Comparison of ENCODE assay signal across 35 cellular contexts in genomic region chr6:87093651-87094050, GRCh38. TPM values are rescaled to one million over a fixed set of nuclear protein-coding genes. Genes with fewer than 3 reads are reported as not detected.
A peak's percentile ranks its signal among the peaks of the same experiment; 100 is the strongest.
DNase-seq lines count a peak whose midpoint lies in the region; TF ChIP-seq lines count a peak whose summit lies in the region.
"Had no signal": no experiment of that assay in that cellular context is flagged by ENCODE, and none has a peak within 500 bp of the region (broad histone marks: within the 10 kb centered on the region; RNA-seq: fewer than 3 reads in every experiment).

No MANE protein-coding gene starts in this region.

- no peak for TF ChIP-seq CTCF in A673 (conservative IDR thresholded peaks at IDR 0.05; ENCODE audit: low read depth, low read length)
- no peak for TF ChIP-seq CTCF in HFFc6 (IDR thresholded peaks at IDR 0.05)
- TF ChIP-seq CTCF in astrocyte of the spinal cord (IDR thresholded peaks at IDR 0.05; ENCODE audit: low read depth, low read length): no peak
- TF ChIP-seq CTCF in GM10266 (IDR thresholded peaks at IDR 0.05; ENCODE audit: control insufficient read depth, insufficient read depth, low read depth, missing control alignments): no peak

- no peaks in the 10 kb centered on the region for H3K9me3 ChIP-seq in A673 (ENCODE audit: low read depth, low read length, poor library complexity, severe bottlenecking)
- H3K9me3 ChIP-seq: A549, BE2C, gastroesophageal sphincter, Peyer's patch, thyroid gland had no signal

- H3K4me3 Mint-ChIP-seq in HFFc6: peak overlapping the region; percentile 44
- H3K4me3 Mint-ChIP-seq in activated CD4-positive, alpha-beta memory T cell treated with anti-CD3 and anti-CD28 coated beads for 36 hours: no peak overlapping the region
- H3K4me3 Mint-ChIP-seq: activated CD4-positive, alpha-beta memory T cell treated with anti-CD3 and anti-CD28 coated beads, Interleukin-2, amount 10 ng/mL, durations not matched to agents 7 days and 5 days; activated naive CD4-positive, alpha-beta T cell treated with anti-CD3 and anti-CD28 coated beads, Interleukin-2, amount 10 ng/mL, durations not matched to agents 7 days and 5 days; CD8-positive, alpha-beta memory T cell; nephron; stimulated activated naive CD8-positive, alpha-beta T cell treated with anti-CD3 and anti-CD28 coated beads, Interleukin-15, amount 100 ng/mL, for 72 hours; T-helper 2 cell treated with Interferon-gamma antibody and Interleukin-4, amounts not matched to agents 5 μg/mL and 100 μg/mL, for 36 hours had no signal

- H3K27me3 ChIP-seq in A673 (replicated peaks; ENCODE audit: insufficient read depth, low read depth, low read length, poor library complexity): peaks cover 7% of the 10 kb centered on the region
- H3K27me3 ChIP-seq: cardiac muscle cell, Peyer's patch, thyroid gland had no signal

- H3K9me3 Mint-ChIP-seq in HFFc6: no peaks in the 10 kb centered on the region
- H3K9me3 Mint-ChIP-seq in activated CD4-positive, alpha-beta memory T cell treated with anti-CD3 and anti-CD28 coated beads for 36 hours: no peaks in the 10 kb centered on the region
- H3K9me3 Mint-ChIP-seq: activated CD4-positive, alpha-beta memory T cell treated with anti-CD3 and anti-CD28 coated beads, Interleukin-2, amount 10 ng/mL, durations not matched to agents 7 days and 5 days; activated naive CD4-positive, alpha-beta T cell treated with anti-CD3 and anti-CD28 coated beads, Interleukin-2, amount 10 ng/mL, durations not matched to agents 7 days and 5 days; CD8-positive, alpha-beta memory T cell; nephron; stimulated activated naive CD8-positive, alpha-beta T cell treated with anti-CD3 and anti-CD28 coated beads, Interleukin-15, amount 100 ng/mL, for 72 hours; T-helper 2 cell treated with Interferon-gamma antibody and Interleukin-4, amounts not matched to agents 5 μg/mL and 100 μg/mL, for 36 hours had no signal

- DNase-seq in A673 (ENCODE audit: low spot score): peak; percentile 18
- peak; percentile 23 for DNase-seq in HFFc6
- peak; percentile 44 for DNase-seq in astrocyte of the spinal cord (ENCODE audit: low read depth, low spot score)
- peak; percentile 20 for DNase-seq in glomerular endothelial cell (ENCODE audit: extremely low read depth, low read depth, low spot score)
- no peak for DNase-seq in GM10266 (ENCODE audit: extremely low spot score)
- no peak for DNase-seq in stimulated activated CD4-positive, alpha-beta T cell treated with anti-CD3 and anti-CD28 coated beads, Interleukin-4, amount 100 ng/mL, for 1 hour
- DNase-seq in glomerular visceral epithelial cell (ENCODE audit: extremely low spot score): no peak
- no peak for DNase-seq in activated CD4-positive, alpha-beta memory T cell treated with anti-CD3 and anti-CD28 coated beads for 36 hours
- DNase-seq: activated CD4-positive, alpha-beta memory T cell treated with anti-CD3 and anti-CD28 coated beads, Interleukin-2, amount 10 ng/mL, durations not matched to agents 7 days and 5 days; activated CD4-positive, alpha-beta T cell treated with anti-CD3 and anti-CD28 coated beads for 1 hour; activated naive CD4-positive, alpha-beta T cell treated with anti-CD3 and anti-CD28 coated beads, Interleukin-2, amount 10 ng/mL, durations not matched to agents 7 days and 5 days; amniotic stem cell; BE2C; CD8-positive, alpha-beta memory T cell; cortex of kidney; hypothalamus; mammary epithelial cell; NCI-H2107; Peyer's patch; SHP77 treated with DMSO at 0.1 percent for 48 hours; stimulated activated CD4-positive, alpha-beta T cell treated with anti-CD3 and anti-CD28 coated beads, Interleukin-1b, Interleukin-23, amount 100 ng/mL, for 48 hours; stimulated activated CD8-positive, alpha-beta memory T cell treated with anti-CD3 and anti-CD28 coated beads, Interleukin-4, amount 100 ng/mL, for 48 hours; stimulated activated naive CD8-positive, alpha-beta T cell treated with anti-CD3 and anti-CD28 coated beads, Interleukin-15, amount 100 ng/mL, for 72 hours; thyroid gland had no signal

- no peaks in the 10 kb centered on the region for H3K36me3 Mint-ChIP-seq in HFFc6 (ENCODE audit: low read depth)
- H3K36me3 Mint-ChIP-seq in activated CD4-positive, alpha-beta memory T cell treated with anti-CD3 and anti-CD28 coated beads for 36 hours: no peaks in the 10 kb centered on the region
- H3K36me3 Mint-ChIP-seq: activated naive CD4-positive, alpha-beta T cell treated with anti-CD3 and anti-CD28 coated beads, Interleukin-2, amount 10 ng/mL, durations not matched to agents 7 days and 5 days; CD8-positive, alpha-beta memory T cell had no signal

- peak overlapping the region; percentile 72 for H3K27ac Mint-ChIP-seq in HFFc6
- no peak overlapping the region for H3K27ac Mint-ChIP-seq in activated CD4-positive, alpha-beta memory T cell treated with anti-CD3 and anti-CD28 coated beads for 36 hours
- H3K27ac Mint-ChIP-seq: activated CD4-positive, alpha-beta memory T cell treated with anti-CD3 and anti-CD28 coated beads, Interleukin-2, amount 10 ng/mL, durations not matched to agents 7 days and 5 days; activated naive CD4-positive, alpha-beta T cell treated with anti-CD3 and anti-CD28 coated beads, Interleukin-2, amount 10 ng/mL, durations not matched to agents 7 days and 5 days; CD8-positive, alpha-beta memory T cell; nephron; stimulated activated naive CD8-positive, alpha-beta T cell treated with anti-CD3 and anti-CD28 coated beads, Interleukin-15, amount 100 ng/mL, for 72 hours; T-helper 2 cell treated with Interferon-gamma antibody and Interleukin-4, amounts not matched to agents 5 μg/mL and 100 μg/mL, for 36 hours had no signal

- H3K27ac ChIP-seq in A673 (ENCODE audit: low read depth, low read length, poor library complexity, severe bottlenecking): no peak overlapping the region
- H3K27ac ChIP-seq: A549, cardiac muscle cell, gastroesophageal sphincter, Peyer's patch, skin epidermis, thyroid gland had no signal

- in situ Hi-C loops in astrocyte of the spinal cord (cut with HindIII; ENCODE audit: low sequenced_read_pairs): no loop called here

- no peak overlapping the region for H3K4me3 ChIP-seq in A673 (ENCODE audit: low read depth, low read length, poor library complexity, severe bottlenecking)
- H3K4me3 ChIP-seq in astrocyte of the spinal cord (ENCODE audit: low read depth, low read length): no peak overlapping the region
- H3K4me3 ChIP-seq: A549, cardiac muscle cell, gastroesophageal sphincter, Peyer's patch, skin epidermis, thyroid gland had no signal

- no peaks in the 10 kb centered on the region for H3K36me3 ChIP-seq in A673 (ENCODE audit: insufficient read depth, low read length, poor library complexity, severe bottlenecking)
- H3K36me3 ChIP-seq: BE2C, cardiac muscle cell, gastroesophageal sphincter, Peyer's patch, thyroid gland had no signal

- peaks cover 35% of the 10 kb centered on the region for H3K4me1 Mint-ChIP-seq in HFFc6 (ENCODE audit: low read depth)
- no peaks in the 10 kb centered on the region for H3K4me1 Mint-ChIP-seq in activated CD4-positive, alpha-beta memory T cell treated with anti-CD3 and anti-CD28 coated beads for 36 hours (ENCODE audit: low read depth)
- H3K4me1 Mint-ChIP-seq: activated CD4-positive, alpha-beta memory T cell treated with anti-CD3 and anti-CD28 coated beads, Interleukin-2, amount 10 ng/mL, durations not matched to agents 7 days and 5 days; activated naive CD4-positive, alpha-beta T cell treated with anti-CD3 and anti-CD28 coated beads, Interleukin-2, amount 10 ng/mL, durations not matched to agents 7 days and 5 days; CD8-positive, alpha-beta memory T cell; nephron; stimulated activated naive CD8-positive, alpha-beta T cell treated with anti-CD3 and anti-CD28 coated beads, Interleukin-15, amount 100 ng/mL, for 72 hours had no signal

- intact Hi-C loops in A673 (cut with micrococcal nuclease; ENCODE audit: unreplicated experiment): no loop called here
- intact Hi-C loops in activated CD4-positive, alpha-beta memory T cell treated with anti-CD3 and anti-CD28 coated beads for 36 hours (cut with micrococcal nuclease): no loop called here

- POLR2A ChIA-PET in A673 (lab: Charles Lee; ENCODE audit: low non-redundant PET): no interaction called here
- POLR2A ChIA-PET in activated CD4-positive, alpha-beta memory T cell treated with anti-CD3 and anti-CD28 coated beads for 36 hours (lab: Charles Lee): no interaction called here

- BruUV-seq in A673 (replicated peaks; lab: Mats Ljungman, UMichigan): no TSS peak

- no peaks in the 10 kb centered on the region for H3K4me1 ChIP-seq in A673 (ENCODE audit: insufficient read depth, low read length, poor library complexity, severe bottlenecking)
- H3K4me1 ChIP-seq: A549, BE2C, gastroesophageal sphincter, Peyer's patch, thyroid gland had no signal

- CTCF ChIA-PET in A673 (lab: Charles Lee): no interaction called here
- CTCF ChIA-PET in activated CD4-positive, alpha-beta memory T cell treated with anti-CD3 and anti-CD28 coated beads for 36 hours (lab: Charles Lee): interaction anchor here (1.0 kb wide), 1 partner anchor 13 kb away, joined by 3 read pairs; no protein-coding TSS in a partner anchor

- H3K27me3 Mint-ChIP-seq in HFFc6 (ENCODE audit: insufficient read depth): peaks cover 3% of the 10 kb centered on the region
- H3K27me3 Mint-ChIP-seq in activated CD4-positive, alpha-beta memory T cell treated with anti-CD3 and anti-CD28 coated beads for 36 hours: peaks cover 14% of the 10 kb centered on the region

RNA-seq across cellular contexts. Expression of gene CGA, which starts 1.3 kb away (rescaled TPM):
- total RNA-seq in A673 (2021): not detected in 2 replicates
- 1 to 10 TPM in 5 of 6 experiments, under 1 TPM in 1; 0.78 to 1.5 (median 1.1) TPM for total RNA-seq in HFFc6 (2021; fragmentation: NEBNext Ultra II Directional; extraction: Animal tissue kit (Norgen Biotek cat#: 25700))
- total RNA-seq in glomerular endothelial cell: not detected in 2 replicates
- not detected for total RNA-seq in activated CD4-positive, alpha-beta memory T cell treated with anti-CD3 and anti-CD28 coated beads for 36 hours
- total RNA-seq: activated CD4-positive, alpha-beta memory T cell treated with anti-CD3 and anti-CD28 coated beads, Interleukin-2, amount 10 ng/mL, durations not matched to agents 7 days and 5 days; cardiac muscle cell; CD8-positive, alpha-beta memory T cell; gastroesophageal sphincter; H4; HepG2; mammary epithelial cell; mucosa of gallbladder; osteoblast; Peyer's patch; pulmonary artery endothelial cell; thyroid gland had no signal

Comparison
In these comparisons a context has a peak if more than half of its experiments do, and no peak if none do; other contexts are left out.
1. DNase-seq: peak in A673 (single experiment), HFFc6 (single experiment), astrocyte of the spinal cord (single experiment) and glomerular endothelial cell (single experiment); none in GM10266 (single experiment), stimulated activated CD4-positive, alpha-beta T cell treated with anti-CD3 and anti-CD28 coated beads, Interleukin-4, amount 100 ng/mL, for 1 hour (single experiment), glomerular visceral epithelial cell (single experiment) and activated CD4-positive, alpha-beta memory T cell treated with anti-CD3 and anti-CD28 coated beads for 36 hours (single experiment).